8 cellular contexts compared by ENCODE assay signal in genomic region chr11:17276236-17277023, GRCh38. TPM values are rescaled to one million over a fixed set of nuclear protein-coding genes. Genes with fewer than 3 reads are reported as not detected.
A peak's percentile ranks its signal among the peaks of the same experiment; 100 is the strongest.
DNase-seq lines count a peak whose midpoint lies in the region; ATAC-seq and TF ChIP-seq lines count a peak whose summit lies in the region.

TSS of gene NUCB2 (plus strand) at chr11:17276739. CDS start at chr11:17295324, 18,585 bp downstream.

- TF ChIP-seq CTCF in prostate gland (IDR thresholded peaks at IDR 0.05), result peak in 1 of 4 experiments; percentile 32

- ATAC-seq in GM18498 (IDR thresholded peaks at IDR 0.05; ENCODE audit: unreplicated experiment) (peak; percentile 98), HG02938 (IDR thresholded peaks at IDR 0.05; ENCODE audit: unreplicated experiment) (peak; percentile 98), left ventricle myocardium superior (peak; percentile 99)

- TF ChIP-seq POLR2A in prostate gland (IDR thresholded peaks at IDR 0.05), result peak; percentile 93

- no peaks in the 10 kb centered on the region for H3K4me1 ChIP-seq in prostate gland (replicated peaks)
- no peaks in the 10 kb centered on the region for H3K4me1 ChIP-seq in urinary bladder (ENCODE audit: insufficient read depth)

- H3K4me3 ChIP-seq in prostate gland (peak within 1 kb of the TSS; percentile 71 to 80), urinary bladder (ENCODE audit: low read depth, low read length) (peak within 1 kb of the TSS; percentile 78)

- no peaks in the 10 kb centered on the region for H3K27me3 ChIP-seq in prostate gland (replicated peaks; ENCODE audit: insufficient read depth)

- 0% methylated on average over 43 of the region's 75 CpGs for WGBS in prostate gland
- whole genome bisulfite sequencing in urinary bladder, result under 1% methylated on average over 75 of the region's 75 CpGs

- H3K27ac ChIP-seq in angular gyrus (ENCODE audit: low read depth, low read length) (peak within 1 kb of the TSS; percentile 90), prostate gland (peak within 1 kb of the TSS; percentile 82 to 83), urinary bladder (ENCODE audit: low read depth) (peak within 1 kb of the TSS; percentile 73)

- no peaks in the 10 kb centered on the region for H3K36me3 ChIP-seq in prostate gland
- H3K36me3 ChIP-seq in urinary bladder (ENCODE audit: insufficient read depth), result no peaks in the 10 kb centered on the region

- intact Hi-C loops in left ventricle myocardium superior (cut with micrococcal nuclease), result no loop called here
- intact Hi-C loops in prostate gland (cut with DNase I), result loop anchor here (5.0 kb wide), 1 partner anchor 69 kb away; the partner anchor contains the start of gene PIK3C2A

- no peaks in the 10 kb centered on the region for H3K9me3 ChIP-seq in prostate gland

- peak; percentile 93 to 98 for DNase-seq in NCI-H187 (lab: John Stamatoyannopoulos, UW)
- DNase-seq in T-helper 2 cell, result peak; percentile 90 to 98 (median 93)
- peak; percentile 98 for DNase-seq in left ventricle myocardium superior
- DNase-seq in prostate gland (ENCODE audit: low spot score), result peak; percentile 98

RNA-seq across cellular contexts. Expression of gene NUCB2, which starts in this region (rescaled TPM):
- total RNA-seq in left ventricle myocardium superior (116 TPM), prostate gland (100 to 1,000 TPM in 1 of 2 donors, 10 to 100 TPM in 1; 39.2 to 110 TPM), urinary bladder (174 TPM)
- polyA plus RNA-seq in urinary bladder, result 54.8 TPM

Comparison
In these comparisons a context has a peak if more than half of its experiments do, and no peak if none do; other contexts are left out.
1. Peak in every context shown above with its lines: DNase-seq, ATAC-seq, H3K4me3 ChIP-seq and H3K27ac ChIP-seq.